Comparison of ENCODE assay signal across 15 cellular contexts in the genomic region with DNA sequence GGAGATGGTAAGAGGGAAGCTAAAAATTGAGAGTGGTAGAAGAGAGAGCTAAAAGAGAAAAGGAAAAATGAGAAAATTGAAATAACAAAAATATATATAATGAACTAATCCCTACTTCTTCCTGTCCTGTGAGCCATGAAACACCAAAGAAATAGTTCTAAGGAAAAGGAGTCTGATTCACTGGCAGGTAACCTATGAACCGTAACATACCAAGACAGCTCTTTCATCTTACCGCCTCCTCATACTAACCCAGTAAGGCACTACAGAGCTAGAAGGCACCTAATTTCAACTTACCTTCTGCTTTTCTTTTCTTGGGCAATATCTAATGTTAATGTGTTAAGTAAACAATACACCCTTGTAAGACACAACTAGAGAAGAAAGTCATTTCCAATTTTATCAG.
DNase-seq lines count a peak whose midpoint lies in the region; TF ChIP-seq lines count a peak whose summit lies in the region.
"Had no signal": no experiment of that assay in that cellular context is flagged by ENCODE, and none has a peak within 500 bp of the region (broad histone marks: within the 10 kb centered on the region; RNA-seq: fewer than 3 reads in every experiment).

No MANE protein-coding gene starts in this region.

- H3K36me3 ChIP-seq in parathyroid adenoma (ENCODE audit: control insufficient read depth, insufficient read depth, low read length) = no peaks in the 10 kb centered on the region
- H3K36me3 ChIP-seq: BLaER1 had no signal

- no peaks in the 10 kb centered on the region for H3K9me3 ChIP-seq in parathyroid adenoma (ENCODE audit: control insufficient read depth, low read length)
- H3K9me3 ChIP-seq: BLaER1 had no signal

- peak overlapping the region; percentile 11 for H2AFZ ChIP-seq in parathyroid adenoma

- no peak for TF ChIP-seq CTCF in epithelial cell of proximal tubule (conservative IDR thresholded peaks at IDR 0.05; ENCODE audit: low read depth, low read length)
- no peak for TF ChIP-seq CTCF in parathyroid adenoma (IDR thresholded peaks at IDR 0.05)

- H3K4me3 ChIP-seq in epithelial cell of proximal tubule (ENCODE audit: low read depth, low read length) (no peak overlapping the region), parathyroid adenoma (ENCODE audit: low read depth, low read length) (no peak overlapping the region)
- H3K4me3 ChIP-seq: BLaER1 had no signal

- DNase-seq in HT-29 (ENCODE audit: low spot score) (peak; percentile 18), epithelial cell of proximal tubule (ENCODE audit: low read depth) (peak; percentile 46), kidney tubule cell (ENCODE audit: low spot score) (peak; percentile 78), dermis blood vessel endothelial cell (no peak), GM19238 (ENCODE audit: insufficient read length, low spot score) (no peak), DMS79 treated with DMSO at 0.1 percent for 48 hours (lab: John Stamatoyannopoulos, UW) (no peak)
- DNase-seq in NK-92 treated with Interleukin-12 subunit alpha and Interleukin-12 subunit beta, amount 100 ng/mL, for 24 hours (lab: John Stamatoyannopoulos, UW) = no peak
- DNase-seq: 8988T; CD4-positive, alpha-beta memory T cell; DND-41; EL; GOT3; H7 had no signal

- H3K27ac ChIP-seq in parathyroid adenoma = no peak overlapping the region
- H3K27ac ChIP-seq: BLaER1 had no signal

- H3K4me2 ChIP-seq in parathyroid adenoma (ENCODE audit: low read length) = no peak overlapping the region
- H3K4me2 ChIP-seq: BLaER1 had no signal

- H3K79me2 ChIP-seq in parathyroid adenoma = no peaks in the 10 kb centered on the region

- no peaks in the 10 kb centered on the region for H3K27me3 ChIP-seq in parathyroid adenoma (ENCODE audit: control insufficient read depth, insufficient read depth, low read length)

- H3K9ac ChIP-seq in parathyroid adenoma = no peak overlapping the region
- H3K9ac ChIP-seq: BLaER1 had no signal

- H3K4me1 ChIP-seq in parathyroid adenoma = peaks cover 3% of the 10 kb centered on the region
- H3K4me1 ChIP-seq: BLaER1 had no signal

Comparison
In these comparisons a context has a peak if more than half of its experiments do, and no peak if none do; other contexts are left out.
1. DNase-seq: peak in HT-29 (single experiment), epithelial cell of proximal tubule (single experiment) and kidney tubule cell (single experiment); none in dermis blood vessel endothelial cell (single experiment), NK-92 treated with Interleukin-12 subunit alpha and Interleukin-12 subunit beta, amount 100 ng/mL, for 24 hours (single experiment), GM19238 (single experiment) and DMS79 treated with DMSO at 0.1 percent for 48 hours (single experiment).